1 cellular context compared by ENCODE assay signal in genomic region chr5:40436535-40437237, GRCh38.
TF ChIP-seq lines count a peak whose summit lies in the region.

No MANE protein-coding gene starts in this region.

TF ChIP-seq in HepG2, 621 proteins besides CTCF, POLR2A, EP300 and RAD21 (continued from another document):
- no peak for TF ChIP-seq ZNF724P (CRISPR knock-in tag; IDR thresholded peaks at IDR 0.05; ENCODE audit: borderline replicate concordance)
- TF ChIP-seq PBX2 (CRISPR knock-in tag; IDR thresholded peaks at IDR 0.05) = no peak
- no peak for TF ChIP-seq NCOA2 (CRISPR knock-in tag; IDR thresholded peaks at IDR 0.05)
